8 cellular contexts compared by ENCODE assay signal in genomic region chr2:144430722-144431163, GRCh38.
DNase-seq lines count a peak whose midpoint lies in the region; ATAC-seq, FAIRE-seq and TF ChIP-seq lines count a peak whose summit lies in the region.

No MANE protein-coding gene starts in this region.

- intact Hi-C loops in CD14-positive monocyte (cut with micrococcal nuclease): no loop called here

- ATAC-seq in GM21619 (IDR thresholded peaks at IDR 0.05; ENCODE audit: unreplicated experiment) (peak; percentile 92), WTC11 (no peak)
- ATAC-seq in stimulated activated naive B cell treated with anti-CD40 and anti-IgM and Interleukin-4, amounts not matched to agents 10 μg/mL and 1 μg/mL and 100 μg/mL, for 72 hours (replicated peaks): peak; percentile 85 to 87

- H4K20me1 ChIP-seq in Karpas-422 (ENCODE audit: insufficient read depth, low read depth, low read length): no peaks in the 10 kb centered on the region

- H3K27me3 Mint-ChIP-seq in stimulated activated naive B cell treated with anti-CD40 and anti-IgM and Interleukin-4, amounts not matched to agents 10 μg/mL and 1 μg/mL and 100 μg/mL, for 72 hours: no peaks in the 10 kb centered on the region
- H3K27me3 Mint-ChIP-seq in WTC11 (ENCODE audit: low read depth) (no peaks in the 10 kb centered on the region), CD14-positive monocyte (ENCODE audit: low read depth in 3 of 3) (no peaks in the 10 kb centered on the region)

- H3K4me1 ChIP-seq in Karpas-422 (ENCODE audit: low read length): peaks cover 52% of the 10 kb centered on the region

- TF ChIP-seq CTCF in foreskin fibroblast (IDR thresholded peaks at IDR 0.05; ENCODE audit: low read depth, low read length): no peak
- TF ChIP-seq CTCF in WTC11 (IDR thresholded peaks at IDR 0.05): no peak
- TF ChIP-seq CTCF in CD14-positive monocyte (IDR thresholded peaks at IDR 0.05): no peak

- H3K4me3 ChIP-seq in Karpas-422 (ENCODE audit: low read length) (peak overlapping the region; percentile 45), foreskin fibroblast (ENCODE audit: low read depth in 1 of 2, low read length in 2 of 2) (no peak overlapping the region)

- POLR2A ChIA-PET in WTC11 (lab: Charles Lee): no interaction called here

- H3K36me3 Mint-ChIP-seq in stimulated activated naive B cell treated with anti-CD40 and anti-IgM and Interleukin-4, amounts not matched to agents 10 μg/mL and 1 μg/mL and 100 μg/mL, for 72 hours: peaks cover 18 to 23% of the 10 kb centered on the region in 2 donors
- H3K36me3 Mint-ChIP-seq in WTC11 (no peaks in the 10 kb centered on the region), CD14-positive monocyte (peaks cover 50 to 54% of the 10 kb centered on the region in 2 donors)

- no peaks in the 10 kb centered on the region for H3K27me3 ChIP-seq in Karpas-422 (ENCODE audit: low read length)

- H3K36me3 ChIP-seq in Karpas-422 (ENCODE audit: insufficient read depth, low read length): no peaks in the 10 kb centered on the region

- peak overlapping the region; percentile 33 for H3K27ac ChIP-seq in Karpas-422 (ENCODE audit: low read length)

- no peak overlapping the region for H3K27ac Mint-ChIP-seq in stimulated activated naive B cell treated with anti-CD40 and anti-IgM and Interleukin-4, amounts not matched to agents 10 μg/mL and 1 μg/mL and 100 μg/mL, for 72 hours
- no peak overlapping the region for H3K27ac Mint-ChIP-seq in WTC11
- H3K27ac Mint-ChIP-seq in CD14-positive monocyte: no peak overlapping the region

- TF ChIP-seq POLR2A in GM12891 (IDR thresholded peaks at IDR 0.05; ENCODE audit: low read depth, low read length): no peak

- H2AFZ ChIP-seq in Karpas-422 (ENCODE audit: low read length): 0 out of 2 replicates have a peak overlapping the region, but pooled peaks have one; percentile 6

- H3K4me3 Mint-ChIP-seq in stimulated activated naive B cell treated with anti-CD40 and anti-IgM and Interleukin-4, amounts not matched to agents 10 μg/mL and 1 μg/mL and 100 μg/mL, for 72 hours: no peak overlapping the region
- no peak overlapping the region for H3K4me3 Mint-ChIP-seq in WTC11
- no peak overlapping the region for H3K4me3 Mint-ChIP-seq in CD14-positive monocyte

- H3K4me1 Mint-ChIP-seq in stimulated activated naive B cell treated with anti-CD40 and anti-IgM and Interleukin-4, amounts not matched to agents 10 μg/mL and 1 μg/mL and 100 μg/mL, for 72 hours: peaks cover 17 to 41% of the 10 kb centered on the region in 2 donors
- H3K4me1 Mint-ChIP-seq in WTC11 (peaks cover 6% of the 10 kb centered on the region; the same call in 1 of the 2 replicates), CD14-positive monocyte (peaks cover 61% of the 10 kb centered on the region)

- H3K4me2 ChIP-seq in Karpas-422 (ENCODE audit: low read depth, low read length, poor library complexity, severe bottlenecking): peak overlapping the region; percentile 63

- H3K9ac ChIP-seq in Karpas-422 (ENCODE audit: low read length): peak overlapping the region; percentile 44

- H3K9me2 ChIP-seq in Karpas-422 (replicated peaks; ENCODE audit: insufficient read depth, low read length): no peaks in the 10 kb centered on the region

- FAIRE-seq in GM12891 (lab: Jason Lieb, UNC): peak; percentile 83

- H3K9me3 ChIP-seq in Karpas-422 (ENCODE audit: low read length): no peaks in the 10 kb centered on the region

- H3K9me3 Mint-ChIP-seq in stimulated activated naive B cell treated with anti-CD40 and anti-IgM and Interleukin-4, amounts not matched to agents 10 μg/mL and 1 μg/mL and 100 μg/mL, for 72 hours: no peaks in the 10 kb centered on the region
- H3K9me3 Mint-ChIP-seq in WTC11 (no peaks in the 10 kb centered on the region), CD14-positive monocyte (peaks cover 0 to 1% (median 0%) of the 10 kb centered on the region in 7 donors)

- no peak for DNase-seq in GM12891 (ENCODE audit: insufficient read length, low spot score)
- no peak for DNase-seq in Karpas-422
- peak; percentile 73 to 76 for DNase-seq in foreskin fibroblast
- DNase-seq in stimulated activated naive B cell treated with anti-CD40 and anti-IgM and Interleukin-4, amounts not matched to agents 10 μg/mL and 1 μg/mL and 100 μg/mL, for 72 hours: no peak
- no peak for DNase-seq in HUDEP-2 (lab: John Stamatoyannopoulos, UW; ENCODE audit: unreplicated experiment in 76 of 76)
- DNase-seq in WTC11 (ENCODE audit: low spot score): no peak
- DNase-seq in CD14-positive monocyte (ENCODE audit: low spot score): no peak

- CTCF ChIA-PET in WTC11 (lab: Charles Lee): interaction anchor here (1.5 to 1.9 kb wide), 2 partner anchors 13 to 18 kb away, joined by 5 to 9 read pairs; no protein-coding TSS in a partner anchor

- H3K79me2 ChIP-seq in Karpas-422 (ENCODE audit: low read length): peaks cover 6% of the 10 kb centered on the region; the same call in 1 of the 2 replicates

TF ChIP-seq in GM12891, 5 proteins besides CTCF, POLR2A, EP300 and RAD21:
- no peak for TF ChIP-seq POLR2AphosphoS5 (IDR thresholded peaks at IDR 0.05; ENCODE audit: low read depth, low read length)
- no peak for TF ChIP-seq TAF1 (IDR thresholded peaks at IDR 0.05; ENCODE audit: low read depth, low read length)
- peak; percentile 46; the same call in 1 of the 2 replicates for TF ChIP-seq POU2F2 (IDR thresholded peaks at IDR 0.05; ENCODE audit: low read depth, low read length)
- peak; percentile 98 for TF ChIP-seq PAX5 (IDR thresholded peaks at IDR 0.05; ENCODE audit: insufficient read depth, low read length, severe bottlenecking)
- no peak for TF ChIP-seq SPI1 (IDR thresholded peaks at IDR 0.05; ENCODE audit: low read depth, low read length)

TF ChIP-seq in WTC11, 78 proteins besides CTCF, POLR2A, EP300 and RAD21 (continues in another document):
- TF ChIP-seq, protein P1, sequence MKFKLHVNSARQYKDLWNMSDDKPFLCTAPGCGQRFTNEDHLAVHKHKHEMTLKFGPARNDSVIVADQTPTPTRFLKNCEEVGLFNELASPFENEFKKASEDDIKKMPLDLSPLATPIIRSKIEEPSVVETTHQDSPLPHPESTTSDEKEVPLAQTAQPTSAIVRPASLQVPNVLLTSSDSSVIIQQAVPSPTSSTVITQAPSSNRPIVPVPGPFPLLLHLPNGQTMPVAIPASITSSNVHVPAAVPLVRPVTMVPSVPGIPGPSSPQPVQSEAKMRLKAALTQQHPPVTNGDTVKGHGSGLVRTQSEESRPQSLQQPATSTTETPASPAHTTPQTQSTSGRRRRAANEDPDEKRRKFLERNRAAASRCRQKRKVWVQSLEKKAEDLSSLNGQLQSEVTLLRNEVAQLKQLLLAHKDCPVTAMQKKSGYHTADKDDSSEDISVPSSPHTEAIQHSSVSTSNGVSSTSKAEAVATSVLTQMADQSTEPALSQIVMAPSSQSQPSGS (CRISPR knock-in tag; IDR thresholded peaks at IDR 0.05; ENCODE audit: borderline replicate concordance, low read depth): no peak
- no peak for TF ChIP-seq PRRX2 (CRISPR knock-in tag; IDR thresholded peaks at IDR 0.05)
- no peak for TF ChIP-seq NR1H2 (CRISPR knock-in tag; IDR thresholded peaks at IDR 0.05)
- no peak for TF ChIP-seq ZNF219 (CRISPR knock-in tag; IDR thresholded peaks at IDR 0.05; ENCODE audit: borderline replicate concordance)
- no peak for TF ChIP-seq ARID4B (CRISPR knock-in tag; IDR thresholded peaks at IDR 0.05; ENCODE audit: borderline replicate concordance)
- no peak for TF ChIP-seq JAZF1 (CRISPR knock-in tag; IDR thresholded peaks at IDR 0.05)
- TF ChIP-seq NR3C1 (CRISPR knock-in tag; conservative IDR thresholded peaks at IDR 0.05; ENCODE audit: low read depth): no peak
- TF ChIP-seq NFYB (CRISPR knock-in tag; conservative IDR thresholded peaks at IDR 0.05; ENCODE audit: low read depth): no peak

Comparison
In these comparisons a context has a peak if more than half of its experiments do, and no peak if none do; other contexts are left out.
1. DNase-seq: peak in foreskin fibroblast (2 of 2); none in GM12891 (single experiment), Karpas-422 (single experiment), stimulated activated naive B cell treated with anti-CD40 and anti-IgM and Interleukin-4, amounts not matched to agents 10 μg/mL and 1 μg/mL and 100 μg/mL, for 72 hours (single experiment), HUDEP-2 (0 of 76), WTC11 (single experiment) and CD14-positive monocyte (single experiment).